22 cellular contexts compared by ENCODE assay signal in genomic region chr12:32826807-32827412, GRCh38.
A peak's percentile ranks its signal among the peaks of the same experiment; 100 is the strongest.
DNase-seq lines count a peak whose midpoint lies in the region; ATAC-seq and TF ChIP-seq lines count a peak whose summit lies in the region.
"Had no signal": no experiment of that assay in that cellular context is flagged by ENCODE, and none has a peak within 500 bp of the region (broad histone marks: within the 10 kb centered on the region; RNA-seq: fewer than 3 reads in every experiment).

No MANE protein-coding gene starts in this region.

- CTCF ChIA-PET in A673 (lab: Charles Lee) = interaction anchor here (0.5 kb wide), 1 partner anchor 376 kb away, joined by 3 read pairs; no protein-coding TSS in a partner anchor

- peaks cover 6% of the 10 kb centered on the region for H3K4me1 ChIP-seq in stomach smooth muscle (ENCODE audit: control insufficient read depth, insufficient read depth, low read length)
- H3K4me1 ChIP-seq in A673 (ENCODE audit: insufficient read depth, low read length, poor library complexity, severe bottlenecking) = no peaks in the 10 kb centered on the region
- H3K4me1 ChIP-seq in foreskin keratinocyte = no peaks in the 10 kb centered on the region
- H3K4me1 ChIP-seq: A549 had no signal

- no peak for TF ChIP-seq CTCF in choroid plexus epithelial cell (conservative IDR thresholded peaks at IDR 0.05; ENCODE audit: low read depth, low read length)
- TF ChIP-seq CTCF in A673 (conservative IDR thresholded peaks at IDR 0.05; ENCODE audit: low read depth, low read length) = no peak
- no peak for TF ChIP-seq CTCF in foreskin keratinocyte (conservative IDR thresholded peaks at IDR 0.05)

- H3K27me3 ChIP-seq in stomach smooth muscle (ENCODE audit: control insufficient read depth in 1 of 2, insufficient read depth in 2 of 2, low read length in 2 of 2) = no peaks in the 10 kb centered on the region
- H3K27me3 ChIP-seq in A673 (replicated peaks; ENCODE audit: insufficient read depth, low read depth, low read length, poor library complexity) = no peaks in the 10 kb centered on the region
- H3K27me3 ChIP-seq in foreskin keratinocyte = no peaks in the 10 kb centered on the region
- H3K27me3 ChIP-seq: SJSA1 had no signal

- no peaks in the 10 kb centered on the region for H3K36me3 ChIP-seq in stomach smooth muscle (ENCODE audit: control insufficient read depth in 2 of 2, insufficient read depth in 2 of 2, low read length in 2 of 2)
- no peaks in the 10 kb centered on the region for H3K36me3 ChIP-seq in A673 (ENCODE audit: insufficient read depth, low read length, poor library complexity, severe bottlenecking)

- H3K4me3 ChIP-seq in choroid plexus epithelial cell (ENCODE audit: low read depth, low read length) = no peak overlapping the region
- no peak overlapping the region for H3K4me3 ChIP-seq in stomach smooth muscle (ENCODE audit: low read length in 2 of 2)
- no peak overlapping the region for H3K4me3 ChIP-seq in A673 (ENCODE audit: low read depth, low read length, poor library complexity, severe bottlenecking)
- H3K4me3 ChIP-seq: A549, SJSA1 had no signal

- peak overlapping the region; percentile 60 for H3K27ac ChIP-seq in stomach smooth muscle (ENCODE audit: low read length)
- no peak overlapping the region for H3K27ac ChIP-seq in A673 (ENCODE audit: low read depth, low read length, poor library complexity, severe bottlenecking)
- H3K27ac ChIP-seq in foreskin keratinocyte = no peak overlapping the region
- H3K27ac ChIP-seq: A549, C4-2B, KMS-11, SJSA1 had no signal

- DNase-seq in SK-N-DZ (ENCODE audit: low spot score) (peak; percentile 86), choroid plexus epithelial cell (ENCODE audit: low read depth) (peak; percentile 17), left ventricle myocardium superior (no peak), cerebellar cortex (ENCODE audit: low spot score) (no peak), A673 (ENCODE audit: low spot score) (no peak), foreskin keratinocyte (no peak)
- DNase-seq: CD8-positive, alpha-beta T cell; DMS 273 treated with DMSO at 0.1 percent for 48 hours; DMS79 treated with DMSO at 0.1 percent for 48 hours; GF-D8; HCEC 1CT; IMR-90; MM.1S; NCI-H2029; NCI-H446; NCI-H524 treated with DMSO at 0.1 percent for 48 hours; NCI-H774 had no signal

- ATAC-seq in left ventricle myocardium superior (peak; percentile 85), foreskin keratinocyte (no peak)
- ATAC-seq: A549; CD8-positive, alpha-beta T cell had no signal

- no TSS peak for BruUV-seq in A673 (replicated peaks; lab: Mats Ljungman, UMichigan)

- intact Hi-C loops in left ventricle myocardium superior (cut with micrococcal nuclease) = no loop called here
- intact Hi-C loops in A673 (cut with micrococcal nuclease; ENCODE audit: unreplicated experiment) = no loop called here

- no peaks in the 10 kb centered on the region for H3K9me3 ChIP-seq in stomach smooth muscle (ENCODE audit: control insufficient read depth in 2 of 2, low read length in 2 of 2)
- no peaks in the 10 kb centered on the region for H3K9me3 ChIP-seq in A673 (ENCODE audit: low read depth, low read length, poor library complexity, severe bottlenecking)
- H3K9me3 ChIP-seq: A549, SJSA1 had no signal

- POLR2A ChIA-PET in A673 (lab: Charles Lee; ENCODE audit: low non-redundant PET) = no interaction called here

- no peak overlapping the region for H3K9ac ChIP-seq in stomach smooth muscle (ENCODE audit: low read length in 2 of 2)
- H3K9ac ChIP-seq: KMS-11 had no signal

Comparison
In these comparisons a context has a peak if more than half of its experiments do, and no peak if none do; other contexts are left out.
1. DNase-seq: peak in SK-N-DZ (single experiment) and choroid plexus epithelial cell (single experiment); none in left ventricle myocardium superior (single experiment), cerebellar cortex (single experiment), A673 (single experiment) and foreskin keratinocyte (0 of 2).